1 cellular context compared by ENCODE assay signal in genomic region chr11:66744485-66745355, GRCh38.
TF ChIP-seq lines count a peak whose summit lies in the region.

No MANE protein-coding gene starts in this region.

TF ChIP-seq in K562, 482 proteins besides CTCF, POLR2A, EP300 and RAD21 (continued from another document and continues in another):
- peak; percentile 57; the same call in 1 of the 2 replicates for TF ChIP-seq ZEB2 (IDR thresholded peaks at IDR 0.05)
- TF ChIP-seq BHLHE40 (IDR thresholded peaks at IDR 0.05; ENCODE audit: low read length): peak; percentile 21; the same call in 1 of the 2 replicates
- TF ChIP-seq ZBTB12 (CRISPR knock-in tag; IDR thresholded peaks at IDR 0.05): no peak
- TF ChIP-seq HMG20A (CRISPR knock-in tag; conservative IDR thresholded peaks at IDR 0.05): no peak
- no peak for TF ChIP-seq RBM14 (IDR thresholded peaks at IDR 0.05; ENCODE audit: borderline replicate concordance, insufficient read depth, low read depth, low read length)
- peak; percentile 27; the same call in 1 of the 2 replicates for TF ChIP-seq MYC (IDR thresholded peaks at IDR 0.05; ENCODE audit: low read depth, low read length)
- no peak for TF ChIP-seq MYC (CRISPR knock-in tag; IDR thresholded peaks at IDR 0.05; ENCODE audit: borderline replicate concordance, low read depth)
- TF ChIP-seq RCOR1 (IDR thresholded peaks at IDR 0.05; ENCODE audit: borderline replicate concordance in 1 of 2, low read depth in 2 of 2, low read length in 2 of 2): 0 out of 4 replicates have a peak, but pooled peaks of 1 of the 2 experiments have one; percentile 8
- peak; percentile 78 to 82; a peak in 2 of 4 replicates for TF ChIP-seq UBTF (IDR thresholded peaks at IDR 0.05; ENCODE audit: borderline replicate concordance in 1 of 2, low read depth in 2 of 2, low read length in 2 of 2)
- TF ChIP-seq PTTG1 (tag; IDR thresholded peaks at IDR 0.05; ENCODE audit: low read depth): no peak
- no peak for TF ChIP-seq SP2 (IDR thresholded peaks at IDR 0.05; ENCODE audit: extremely low read depth, low read depth, low read length, poor library complexity, severe bottlenecking)
- peak; percentile 76; the same call in 1 of the 2 replicates for TF ChIP-seq PHB (CRISPR knock-in tag; IDR thresholded peaks at IDR 0.05)
- peak; percentile 32; the same call in 1 of the 2 replicates for TF ChIP-seq GATAD2A (IDR thresholded peaks at IDR 0.05)
- peak; percentile 33 for TF ChIP-seq FIP1L1 (IDR thresholded peaks at IDR 0.05; ENCODE audit: low read depth, low read length, poor library complexity, severe bottlenecking)
- peak; percentile 36; the same call in 1 of the 2 replicates for TF ChIP-seq NR2C2 (CRISPR knock-in tag; IDR thresholded peaks at IDR 0.05)
- TF ChIP-seq NR2C2 (tag; IDR thresholded peaks at IDR 0.05): no peak
- TF ChIP-seq, protein P1, sequence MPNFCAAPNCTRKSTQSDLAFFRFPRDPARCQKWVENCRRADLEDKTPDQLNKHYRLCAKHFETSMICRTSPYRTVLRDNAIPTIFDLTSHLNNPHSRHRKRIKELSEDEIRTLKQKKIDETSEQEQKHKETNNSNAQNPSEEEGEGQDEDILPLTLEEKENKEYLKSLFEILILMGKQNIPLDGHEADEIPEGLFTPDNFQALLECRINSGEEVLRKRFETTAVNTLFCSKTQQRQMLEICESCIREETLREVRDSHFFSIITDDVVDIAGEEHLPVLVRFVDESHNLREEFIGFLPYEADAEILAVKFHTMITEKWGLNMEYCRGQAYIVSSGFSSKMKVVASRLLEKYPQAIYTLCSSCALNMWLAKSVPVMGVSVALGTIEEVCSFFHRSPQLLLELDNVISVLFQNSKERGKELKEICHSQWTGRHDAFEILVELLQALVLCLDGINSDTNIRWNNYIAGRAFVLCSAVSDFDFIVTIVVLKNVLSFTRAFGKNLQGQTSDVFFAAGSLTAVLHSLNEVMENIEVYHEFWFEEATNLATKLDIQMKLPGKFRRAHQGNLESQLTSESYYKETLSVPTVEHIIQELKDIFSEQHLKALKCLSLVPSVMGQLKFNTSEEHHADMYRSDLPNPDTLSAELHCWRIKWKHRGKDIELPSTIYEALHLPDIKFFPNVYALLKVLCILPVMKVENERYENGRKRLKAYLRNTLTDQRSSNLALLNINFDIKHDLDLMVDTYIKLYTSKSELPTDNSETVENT (CRISPR knock-in tag; IDR thresholded peaks at IDR 0.05): peak; percentile 24; the same call in 1 of the 2 replicates
- no peak for TF ChIP-seq CSDE1 (IDR thresholded peaks at IDR 0.05)
- peak in 1 of 2 experiments; percentile 43; a peak in 1 of 4 replicates for TF ChIP-seq ZNF639 (CRISPR knock-in tag; conservative IDR thresholded peaks at IDR 0.05 in 1 of 2, IDR thresholded peaks at IDR 0.05 in 1 of 2)
- no peak for TF ChIP-seq CAMTA2 (CRISPR knock-in tag; conservative IDR thresholded peaks at IDR 0.05)
- TF ChIP-seq, protein P2, sequence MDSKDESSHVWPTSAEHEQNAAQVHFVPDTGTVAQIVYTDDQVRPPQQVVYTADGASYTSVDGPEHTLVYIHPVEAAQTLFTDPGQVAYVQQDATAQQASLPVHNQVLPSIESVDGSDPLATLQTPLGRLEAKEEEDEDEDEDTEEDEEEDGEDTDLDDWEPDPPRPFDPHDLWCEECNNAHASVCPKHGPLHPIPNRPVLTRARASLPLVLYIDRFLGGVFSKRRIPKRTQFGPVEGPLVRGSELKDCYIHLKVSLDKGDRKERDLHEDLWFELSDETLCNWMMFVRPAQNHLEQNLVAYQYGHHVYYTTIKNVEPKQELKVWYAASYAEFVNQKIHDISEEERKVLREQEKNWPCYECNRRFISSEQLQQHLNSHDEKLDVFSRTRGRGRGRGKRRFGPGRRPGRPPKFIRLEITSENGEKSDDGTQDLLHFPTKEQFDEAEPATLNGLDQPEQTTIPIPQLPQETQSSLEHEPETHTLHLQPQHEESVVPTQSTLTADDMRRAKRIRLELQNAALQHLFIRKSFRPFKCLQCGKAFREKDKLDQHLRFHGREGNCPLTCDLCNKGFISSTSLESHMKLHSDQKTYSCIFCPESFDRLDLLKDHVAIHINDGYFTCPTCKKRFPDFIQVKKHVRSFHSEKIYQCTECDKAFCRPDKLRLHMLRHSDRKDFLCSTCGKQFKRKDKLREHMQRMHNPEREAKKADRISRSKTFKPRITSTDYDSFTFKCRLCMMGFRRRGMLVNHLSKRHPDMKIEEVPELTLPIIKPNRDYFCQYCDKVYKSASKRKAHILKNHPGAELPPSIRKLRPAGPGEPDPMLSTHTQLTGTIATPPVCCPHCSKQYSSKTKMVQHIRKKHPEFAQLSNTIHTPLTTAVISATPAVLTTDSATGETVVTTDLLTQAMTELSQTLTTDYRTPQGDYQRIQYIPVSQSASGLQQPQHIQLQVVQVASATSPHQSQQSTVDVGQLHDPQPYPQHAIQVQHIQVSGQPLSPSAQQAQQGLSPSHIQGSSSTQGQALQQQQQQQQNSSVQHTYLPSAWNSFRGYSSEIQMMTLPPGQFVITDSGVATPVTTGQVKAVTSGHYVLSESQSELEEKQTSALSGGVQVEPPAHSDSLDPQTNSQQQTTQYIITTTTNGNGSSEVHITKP (IDR thresholded peaks at IDR 0.05; ENCODE audit: partially characterized antibody): peak; percentile 1
- peak; percentile 83 for TF ChIP-seq SUPT5H (IDR thresholded peaks at IDR 0.05)
- no peak for TF ChIP-seq FOSL1 (tag; conservative IDR thresholded peaks at IDR 0.05)
- no peak for TF ChIP-seq BRCA1 (IDR thresholded peaks at IDR 0.05)
- TF ChIP-seq BRCA1 (CRISPR knock-in tag; IDR thresholded peaks at IDR 0.05): 0 out of 2 replicates have a peak, but pooled peaks have one; percentile 64
- TF ChIP-seq EP400 (IDR thresholded peaks at IDR 0.05): 0 out of 2 replicates have a peak, but pooled peaks have one; percentile 33
- TF ChIP-seq, protein P3, sequence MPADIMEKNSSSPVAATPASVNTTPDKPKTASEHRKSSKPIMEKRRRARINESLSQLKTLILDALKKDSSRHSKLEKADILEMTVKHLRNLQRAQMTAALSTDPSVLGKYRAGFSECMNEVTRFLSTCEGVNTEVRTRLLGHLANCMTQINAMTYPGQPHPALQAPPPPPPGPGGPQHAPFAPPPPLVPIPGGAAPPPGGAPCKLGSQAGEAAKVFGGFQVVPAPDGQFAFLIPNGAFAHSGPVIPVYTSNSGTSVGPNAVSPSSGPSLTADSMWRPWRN (IDR thresholded peaks at IDR 0.05; ENCODE audit: low read depth): no peak
- TF ChIP-seq, protein P4, sequence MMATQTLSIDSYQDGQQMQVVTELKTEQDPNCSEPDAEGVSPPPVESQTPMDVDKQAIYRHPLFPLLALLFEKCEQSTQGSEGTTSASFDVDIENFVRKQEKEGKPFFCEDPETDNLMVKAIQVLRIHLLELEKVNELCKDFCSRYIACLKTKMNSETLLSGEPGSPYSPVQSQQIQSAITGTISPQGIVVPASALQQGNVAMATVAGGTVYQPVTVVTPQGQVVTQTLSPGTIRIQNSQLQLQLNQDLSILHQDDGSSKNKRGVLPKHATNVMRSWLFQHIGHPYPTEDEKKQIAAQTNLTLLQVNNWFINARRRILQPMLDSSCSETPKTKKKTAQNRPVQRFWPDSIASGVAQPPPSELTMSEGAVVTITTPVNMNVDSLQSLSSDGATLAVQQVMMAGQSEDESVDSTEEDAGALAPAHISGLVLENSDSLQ (IDR thresholded peaks at IDR 0.05): no peak
- no peak for TF ChIP-seq GABPB2 (CRISPR knock-in tag; conservative IDR thresholded peaks at IDR 0.05)
- TF ChIP-seq SMAD3 (CRISPR knock-in tag; conservative IDR thresholded peaks at IDR 0.05): no peak
- TF ChIP-seq, protein P5, sequence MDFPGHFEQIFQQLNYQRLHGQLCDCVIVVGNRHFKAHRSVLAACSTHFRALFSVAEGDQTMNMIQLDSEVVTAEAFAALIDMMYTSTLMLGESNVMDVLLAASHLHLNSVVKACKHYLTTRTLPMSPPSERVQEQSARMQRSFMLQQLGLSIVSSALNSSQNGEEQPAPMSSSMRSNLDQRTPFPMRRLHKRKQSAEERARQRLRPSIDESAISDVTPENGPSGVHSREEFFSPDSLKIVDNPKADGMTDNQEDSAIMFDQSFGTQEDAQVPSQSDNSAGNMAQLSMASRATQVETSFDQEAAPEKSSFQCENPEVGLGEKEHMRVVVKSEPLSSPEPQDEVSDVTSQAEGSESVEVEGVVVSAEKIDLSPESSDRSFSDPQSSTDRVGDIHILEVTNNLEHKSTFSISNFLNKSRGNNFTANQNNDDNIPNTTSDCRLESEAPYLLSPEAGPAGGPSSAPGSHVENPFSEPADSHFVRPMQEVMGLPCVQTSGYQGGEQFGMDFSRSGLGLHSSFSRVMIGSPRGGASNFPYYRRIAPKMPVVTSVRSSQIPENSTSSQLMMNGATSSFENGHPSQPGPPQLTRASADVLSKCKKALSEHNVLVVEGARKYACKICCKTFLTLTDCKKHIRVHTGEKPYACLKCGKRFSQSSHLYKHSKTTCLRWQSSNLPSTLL (IDR thresholded peaks at IDR 0.05): no peak
- no peak for TF ChIP-seq MTF1 (CRISPR knock-in tag; IDR thresholded peaks at IDR 0.05; ENCODE audit: borderline replicate concordance)
- TF ChIP-seq ZNF121 (CRISPR knock-in tag; conservative IDR thresholded peaks at IDR 0.05): no peak
- TF ChIP-seq TAF1 (IDR thresholded peaks at IDR 0.05; ENCODE audit: control insufficient read depth, extremely low read depth, insufficient read depth, low read length, severe bottlenecking): peak; percentile 84
- TF ChIP-seq, protein P6, sequence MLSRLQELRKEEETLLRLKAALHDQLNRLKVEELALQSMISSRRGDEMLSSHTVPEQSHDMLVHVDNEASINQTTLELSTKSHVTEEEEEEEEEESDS (CRISPR knock-in tag; IDR thresholded peaks at IDR 0.05): no peak
- 0 out of 2 replicates have a peak, but pooled peaks have one; percentile 78 for TF ChIP-seq ZNF830 (CRISPR knock-in tag; IDR thresholded peaks at IDR 0.05)
- TF ChIP-seq, protein P7, sequence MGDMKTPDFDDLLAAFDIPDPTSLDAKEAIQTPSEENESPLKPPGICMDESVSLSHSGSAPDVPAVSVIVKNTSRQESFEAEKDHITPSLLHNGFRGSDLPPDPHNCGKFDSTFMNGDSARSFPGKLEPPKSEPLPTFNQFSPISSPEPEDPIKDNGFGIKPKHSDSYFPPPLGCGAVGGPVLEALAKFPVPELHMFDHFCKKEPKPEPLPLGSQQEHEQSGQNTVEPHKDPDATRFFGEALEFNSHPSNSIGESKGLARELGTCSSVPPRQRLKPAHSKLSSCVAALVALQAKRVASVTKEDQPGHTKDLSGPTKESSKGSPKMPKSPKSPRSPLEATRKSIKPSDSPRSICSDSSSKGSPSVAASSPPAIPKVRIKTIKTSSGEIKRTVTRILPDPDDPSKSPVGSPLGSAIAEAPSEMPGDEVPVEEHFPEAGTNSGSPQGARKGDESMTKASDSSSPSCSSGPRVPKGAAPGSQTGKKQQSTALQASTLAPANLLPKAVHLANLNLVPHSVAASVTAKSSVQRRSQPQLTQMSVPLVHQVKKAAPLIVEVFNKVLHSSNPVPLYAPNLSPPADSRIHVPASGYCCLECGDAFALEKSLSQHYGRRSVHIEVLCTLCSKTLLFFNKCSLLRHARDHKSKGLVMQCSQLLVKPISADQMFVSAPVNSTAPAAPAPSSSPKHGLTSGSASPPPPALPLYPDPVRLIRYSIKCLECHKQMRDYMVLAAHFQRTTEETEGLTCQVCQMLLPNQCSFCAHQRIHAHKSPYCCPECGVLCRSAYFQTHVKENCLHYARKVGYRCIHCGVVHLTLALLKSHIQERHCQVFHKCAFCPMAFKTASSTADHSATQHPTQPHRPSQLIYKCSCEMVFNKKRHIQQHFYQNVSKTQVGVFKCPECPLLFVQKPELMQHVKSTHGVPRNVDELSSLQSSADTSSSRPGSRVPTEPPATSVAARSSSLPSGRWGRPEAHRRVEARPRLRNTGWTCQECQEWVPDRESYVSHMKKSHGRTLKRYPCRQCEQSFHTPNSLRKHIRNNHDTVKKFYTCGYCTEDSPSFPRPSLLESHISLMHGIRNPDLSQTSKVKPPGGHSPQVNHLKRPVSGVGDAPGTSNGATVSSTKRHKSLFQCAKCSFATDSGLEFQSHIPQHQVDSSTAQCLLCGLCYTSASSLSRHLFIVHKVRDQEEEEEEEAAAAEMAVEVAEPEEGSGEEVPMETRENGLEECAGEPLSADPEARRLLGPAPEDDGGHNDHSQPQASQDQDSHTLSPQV (IDR thresholded peaks at IDR 0.05): peak; percentile 71
- TF ChIP-seq ZBTB8A (IDR thresholded peaks at IDR 0.05; ENCODE audit: partially characterized antibody): no peak
- no peak for TF ChIP-seq ZNF146 (CRISPR knock-in tag; IDR thresholded peaks at IDR 0.05; ENCODE audit: unreplicated experiment)
- no peak for TF ChIP-seq ESRRB (CRISPR knock-in tag; IDR thresholded peaks at IDR 0.05; ENCODE audit: borderline replicate concordance)
- TF ChIP-seq CHD2 (IDR thresholded peaks at IDR 0.05; ENCODE audit: low read depth, low read length): peak; percentile 83
